Comparison of ENCODE assay signal across 13 cellular contexts in genomic region chr5:139468421-139468931, GRCh38. TPM values are rescaled to one million over a fixed set of nuclear protein-coding genes. Genes with fewer than 3 reads are reported as not detected.
DNase-seq lines count a peak whose midpoint lies in the region; ATAC-seq, FAIRE-seq and TF ChIP-seq lines count a peak whose summit lies in the region.
"Had no signal": no experiment of that assay in that cellular context is flagged by ENCODE, and none has a peak within 500 bp of the region (broad histone marks: within the 10 kb centered on the region; RNA-seq: fewer than 3 reads in every experiment).

No MANE protein-coding gene starts in this region.

- peaks cover 10% of the 10 kb centered on the region for H3K4me1 Mint-ChIP-seq in astrocyte (ENCODE audit: low read depth, unreplicated experiment)

- H4K20me1 ChIP-seq in astrocyte (ENCODE audit: insufficient read depth, low read length) = no peaks in the 10 kb centered on the region
- H4K20me1 ChIP-seq in osteoblast (ENCODE audit: insufficient read depth, low read length) = no peaks in the 10 kb centered on the region

- H2AFZ ChIP-seq in astrocyte (ENCODE audit: low read depth, low read length) = no peak overlapping the region
- H2AFZ ChIP-seq in osteoblast (ENCODE audit: low read length) = peak overlapping the region; percentile 65

- ATAC-seq in activated CD4-positive, CD25-positive, alpha-beta regulatory T cell treated with anti-CD3 and anti-CD28 coated beads, Interleukin-2, amount 50 U/mL, for 24 hours = peak; percentile 12 to 25
- ATAC-seq in GM19328 (IDR thresholded peaks at IDR 0.05; ENCODE audit: unreplicated experiment) = no peak
- no peak for ATAC-seq in HG02759 (IDR thresholded peaks at IDR 0.05; ENCODE audit: unreplicated experiment)

- no peak for FAIRE-seq in astrocyte (lab: Jason Lieb, UNC)

- peaks cover 2% of the 10 kb centered on the region for H3K4me1 ChIP-seq in astrocyte (ENCODE audit: insufficient read depth, low read length)
- no peaks in the 10 kb centered on the region for H3K4me1 ChIP-seq in osteoblast (ENCODE audit: insufficient read depth, low read length)
- H3K4me1 ChIP-seq: breast epithelium had no signal

- H3K4me2 ChIP-seq in astrocyte (ENCODE audit: low read length) = no peak overlapping the region
- no peak overlapping the region for H3K4me2 ChIP-seq in osteoblast (ENCODE audit: insufficient read depth, low read length)

- H3K4me3 Mint-ChIP-seq in astrocyte (ENCODE audit: unreplicated experiment) = no peak overlapping the region

- no peak for DNase-seq in activated CD4-positive, CD25-positive, alpha-beta regulatory T cell treated with anti-CD3 and anti-CD28 coated beads, Interleukin-2, amount 50 U/mL, for 72 hours
- DNase-seq in NCI-H69 (lab: John Stamatoyannopoulos, UW) = peak; percentile 17
- no peak for DNase-seq in astrocyte (ENCODE audit: low read depth)
- peak; percentile 34 for DNase-seq in osteoblast (ENCODE audit: insufficient read length, low spot score, missing footprints)
- no peak for DNase-seq in NCI-H2081 (lab: John Stamatoyannopoulos, UW)
- DNase-seq: NCI-H526 treated with DMSO at 0.1 percent for 48 hours had no signal

- H3K27me3 ChIP-seq in astrocyte (ENCODE audit: insufficient read depth, low read length) (no peaks in the 10 kb centered on the region), osteoblast (ENCODE audit: insufficient read depth, low read length) (no peaks in the 10 kb centered on the region)
- H3K27me3 ChIP-seq: breast epithelium had no signal

- no peaks in the 10 kb centered on the region for H3K79me2 ChIP-seq in astrocyte (ENCODE audit: insufficient read depth, low read length)
- no peaks in the 10 kb centered on the region for H3K79me2 ChIP-seq in osteoblast (ENCODE audit: insufficient read depth, low read length)

- H3K4me3 ChIP-seq in astrocyte (ENCODE audit: insufficient read depth, low read depth, low read length) (no peak overlapping the region), osteoblast (ENCODE audit: insufficient read depth, low read length) (no peak overlapping the region)
- H3K4me3 ChIP-seq: breast epithelium had no signal

- H3K36me3 ChIP-seq in astrocyte (ENCODE audit: insufficient read depth, low read length) (no peaks in the 10 kb centered on the region), osteoblast (ENCODE audit: insufficient read depth, low read length) (no peaks in the 10 kb centered on the region)
- H3K36me3 ChIP-seq: breast epithelium had no signal

- H3K27ac ChIP-seq in astrocyte (ENCODE audit: low read depth, low read length) (no peak overlapping the region), osteoblast (ENCODE audit: low read depth, low read length) (no peak overlapping the region)
- H3K27ac ChIP-seq: breast epithelium, VCaP had no signal

- H3K9ac ChIP-seq in astrocyte (ENCODE audit: low read length) = no peak overlapping the region

- peak overlapping the region; percentile 66 for H3K27ac Mint-ChIP-seq in astrocyte (ENCODE audit: unreplicated experiment)

- H3K36me3 Mint-ChIP-seq in astrocyte (ENCODE audit: low read depth, unreplicated experiment) = no peaks in the 10 kb centered on the region

- peaks cover 21% of the 10 kb centered on the region for H3K27me3 Mint-ChIP-seq in astrocyte (ENCODE audit: low read depth, unreplicated experiment)

- TF ChIP-seq CTCF in astrocyte (IDR thresholded peaks at IDR 0.05; ENCODE audit: insufficient read depth, low read depth, low read length) (no peak), osteoblast (IDR thresholded peaks at IDR 0.05; ENCODE audit: extremely low read depth, low read depth, low read length) (no peak)

- H3K9me3 Mint-ChIP-seq in astrocyte (ENCODE audit: unreplicated experiment) = no peaks in the 10 kb centered on the region

- H3K9me3 ChIP-seq in astrocyte (ENCODE audit: insufficient read depth, low read depth, low read length) = no peaks in the 10 kb centered on the region
- no peaks in the 10 kb centered on the region for H3K9me3 ChIP-seq in osteoblast (ENCODE audit: low read depth, low read length)
- H3K9me3 ChIP-seq: breast epithelium had no signal

RNA-seq across cellular contexts. Expression of gene SMIM33, which starts 2.3 kb away (rescaled TPM):
- total RNA-seq in astrocyte (not detected in 2 replicates), osteoblast (not detected in 2 replicates)
- total RNA-seq: breast epithelium, mononuclear cell, urinary bladder had no signal

RNA-seq across cellular contexts. Expression of gene ECSCR, which starts 5.9 kb away (rescaled TPM):
- total RNA-seq in astrocyte (0.96 and 1.00 TPM in 2 replicates), osteoblast (0.36 TPM in 1 of 2 replicates, not detected in the other)
- total RNA-seq: mononuclear cell had no signal

RNA-seq across cellular contexts. Expression of gene STING1, which starts 14.1 kb away (rescaled TPM):
- total RNA-seq in astrocyte (1.8 and 3.3 TPM in 2 replicates), osteoblast (46.3 and 48.3 TPM in 2 replicates)

RNA-seq across cellular contexts. Expression of gene DNAJC18, which starts 29.2 kb away (rescaled TPM):
- total RNA-seq in astrocyte (18.8 and 21.4 TPM in 2 replicates), osteoblast (12.4 and 16.3 TPM in 2 replicates)

Comparison
In these comparisons a context has a peak if more than half of its experiments do, and no peak if none do; other contexts are left out.
1. ATAC-seq: peak in activated CD4-positive, CD25-positive, alpha-beta regulatory T cell treated with anti-CD3 and anti-CD28 coated beads, Interleukin-2, amount 50 U/mL, for 24 hours (2 of 2); none in GM19328 (single experiment) and HG02759 (single experiment).
2. DNase-seq: peak in NCI-H69 (single experiment) and osteoblast (single experiment); none in activated CD4-positive, CD25-positive, alpha-beta regulatory T cell treated with anti-CD3 and anti-CD28 coated beads, Interleukin-2, amount 50 U/mL, for 72 hours (single experiment), astrocyte (single experiment) and NCI-H2081 (0 of 2).
3. RNA of gene STING1, which starts 14.1 kb away (total RNA-seq): 46.3 to 48.3 TPM in osteoblast; 1.8 to 3.3 TPM in astrocyte; every median in the first group is over 10 times any median in the second.